Comparison of ENCODE assay signal across 21 cellular contexts in the genomic region with DNA sequence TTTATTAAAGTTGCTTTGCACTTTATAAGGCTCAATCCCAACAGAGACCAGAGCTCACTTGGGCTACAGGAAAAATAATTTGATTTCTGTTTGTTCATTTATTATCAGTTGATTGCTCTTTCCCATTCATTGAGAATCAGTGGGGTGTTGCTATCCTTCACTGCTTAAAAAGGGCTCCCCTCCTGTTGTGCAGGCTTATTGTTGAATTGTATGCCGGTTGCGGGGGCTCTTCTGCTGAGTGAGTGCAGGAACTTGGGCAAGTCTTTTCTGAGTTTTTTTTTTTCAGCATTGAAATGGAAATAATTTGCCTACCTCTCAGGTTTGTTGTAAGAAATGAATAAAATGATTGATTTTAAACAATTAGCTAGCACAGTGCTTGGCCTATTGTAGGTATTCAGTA. TPM values are rescaled to one million over a fixed set of nuclear protein-coding genes. Genes with fewer than 3 reads are reported as not detected.
DNase-seq lines count a peak whose midpoint lies in the region; ATAC-seq and TF ChIP-seq lines count a peak whose summit lies in the region.
"Had no signal": no experiment of that assay in that cellular context is flagged by ENCODE, and none has a peak within 500 bp of the region (broad histone marks: within the 10 kb centered on the region; RNA-seq: fewer than 3 reads in every experiment).

No MANE protein-coding gene starts in this region.

- DNase-seq in NCI-H146 (lab: John Stamatoyannopoulos, UW), result peak; percentile 7
- DNase-seq in NCI-H146 treated with DMSO at 0.1 percent for 48 hours (lab: John Stamatoyannopoulos, UW; ENCODE audit: unreplicated experiment), result no peak
- DNase-seq in WTC11 (ENCODE audit: low spot score), result no peak
- no peak for DNase-seq in lower leg skin (ENCODE audit: low spot score in 2 of 2)
- DNase-seq in upper lobe of right lung, result no peak
- DNase-seq: AML-193; CD4-positive, alpha-beta T cell; CD8-positive, alpha-beta T cell; DMS 273 treated with DMSO at 0.1 percent for 48 hours; DMS153; DMS53; DMS79; DND-41; EL; GDM1 had no signal

- no peak for TF ChIP-seq POLR2A in lower leg skin (IDR thresholded peaks at IDR 0.05)

- no peaks in the 10 kb centered on the region for H3K4me1 ChIP-seq in upper lobe of right lung

- no peak overlapping the region for H3K27ac ChIP-seq in upper lobe of right lung
- H3K27ac ChIP-seq: 22Rv1; A549; BLaER1 treated with 17β-estradiol and CSF1 and Interleukin-3, amounts not matched to agents 10 nM and 100 nM; C4-2B had no signal

- H3K9me3 Mint-ChIP-seq in WTC11, result no peaks in the 10 kb centered on the region
- H3K9me3 Mint-ChIP-seq: CD4-positive, alpha-beta T cell; CD8-positive, alpha-beta T cell had no signal

- WGBS in lower leg skin, 2 donors, result 96 to 97% methylated on average over 2 of the region's 2 CpGs

- H3K9me3 ChIP-seq in upper lobe of right lung, result no peaks in the 10 kb centered on the region
- H3K9me3 ChIP-seq: A549; BLaER1 treated with 17β-estradiol and CSF1 and Interleukin-3, amounts not matched to agents 10 nM and 100 nM had no signal

- POLR2A ChIA-PET in WTC11 (lab: Charles Lee), result interaction anchor here (0.8 kb wide), 1 partner anchor 12 kb away, joined by 3 read pairs; no protein-coding TSS in a partner anchor

- intact Hi-C loops in lower leg skin (cut with DNase I; ENCODE audit: low total_unique reads) (no loop called here), upper lobe of right lung (cut with DNase I) (no loop called here)

- no peak overlapping the region for H3K27ac Mint-ChIP-seq in WTC11
- H3K27ac Mint-ChIP-seq: B cell; CD4-positive, alpha-beta T cell; CD8-positive, alpha-beta T cell had no signal

- CTCF ChIA-PET in WTC11 (lab: Charles Lee), result interaction anchor here (1.4 kb wide), 1 partner anchor 16 kb away, joined by 3 read pairs; no protein-coding TSS in a partner anchor

- no peaks in the 10 kb centered on the region for H3K27me3 ChIP-seq in upper lobe of right lung
- H3K27me3 ChIP-seq: BLaER1 treated with 17β-estradiol and CSF1 and Interleukin-3, amounts not matched to agents 10 nM and 100 nM had no signal

- no peak overlapping the region for H3K4me3 Mint-ChIP-seq in WTC11
- H3K4me3 Mint-ChIP-seq: B cell; CD4-positive, alpha-beta T cell; CD8-positive, alpha-beta T cell had no signal

- peaks cover 47% of the 10 kb centered on the region for H3K4me1 Mint-ChIP-seq in WTC11
- H3K4me1 Mint-ChIP-seq: B cell had no signal

- H3K27me3 Mint-ChIP-seq in WTC11 (ENCODE audit: low read depth), result no peaks in the 10 kb centered on the region
- H3K27me3 Mint-ChIP-seq: CD4-positive, alpha-beta T cell had no signal

- H3K36me3 ChIP-seq in upper lobe of right lung, result no peaks in the 10 kb centered on the region
- H3K36me3 ChIP-seq: BLaER1 treated with 17β-estradiol and CSF1 and Interleukin-3, amounts not matched to agents 10 nM and 100 nM had no signal

- TF ChIP-seq CTCF in WTC11 (IDR thresholded peaks at IDR 0.05) (no peak), lower leg skin (IDR thresholded peaks at IDR 0.05) (no peak), upper lobe of right lung (IDR thresholded peaks at IDR 0.05) (no peak)

- H3K4me3 ChIP-seq in lower leg skin (ENCODE audit: low read depth, poor library complexity, severe bottlenecking) (no peak overlapping the region), upper lobe of right lung (no peak overlapping the region)
- H3K4me3 ChIP-seq: A549; BLaER1 treated with 17β-estradiol and CSF1 and Interleukin-3, amounts not matched to agents 10 nM and 100 nM; GM12878 had no signal

- no peaks in the 10 kb centered on the region for H3K36me3 Mint-ChIP-seq in WTC11
- H3K36me3 Mint-ChIP-seq: CD8-positive, alpha-beta T cell had no signal

- peak; percentile 47 for ATAC-seq in WTC11
- no peak for ATAC-seq in upper lobe of right lung
- ATAC-seq: A549; CD8-positive, alpha-beta T cell; GM12878 had no signal

TF ChIP-seq in WTC11, 78 proteins besides CTCF, POLR2A, EP300 and RAD21:
- TF ChIP-seq RELA (CRISPR knock-in tag; IDR thresholded peaks at IDR 0.05; ENCODE audit: borderline replicate concordance) (no peak), NFE2L1 (CRISPR knock-in tag; IDR thresholded peaks at IDR 0.05) (no peak)
- TF ChIP-seq, protein P1, sequence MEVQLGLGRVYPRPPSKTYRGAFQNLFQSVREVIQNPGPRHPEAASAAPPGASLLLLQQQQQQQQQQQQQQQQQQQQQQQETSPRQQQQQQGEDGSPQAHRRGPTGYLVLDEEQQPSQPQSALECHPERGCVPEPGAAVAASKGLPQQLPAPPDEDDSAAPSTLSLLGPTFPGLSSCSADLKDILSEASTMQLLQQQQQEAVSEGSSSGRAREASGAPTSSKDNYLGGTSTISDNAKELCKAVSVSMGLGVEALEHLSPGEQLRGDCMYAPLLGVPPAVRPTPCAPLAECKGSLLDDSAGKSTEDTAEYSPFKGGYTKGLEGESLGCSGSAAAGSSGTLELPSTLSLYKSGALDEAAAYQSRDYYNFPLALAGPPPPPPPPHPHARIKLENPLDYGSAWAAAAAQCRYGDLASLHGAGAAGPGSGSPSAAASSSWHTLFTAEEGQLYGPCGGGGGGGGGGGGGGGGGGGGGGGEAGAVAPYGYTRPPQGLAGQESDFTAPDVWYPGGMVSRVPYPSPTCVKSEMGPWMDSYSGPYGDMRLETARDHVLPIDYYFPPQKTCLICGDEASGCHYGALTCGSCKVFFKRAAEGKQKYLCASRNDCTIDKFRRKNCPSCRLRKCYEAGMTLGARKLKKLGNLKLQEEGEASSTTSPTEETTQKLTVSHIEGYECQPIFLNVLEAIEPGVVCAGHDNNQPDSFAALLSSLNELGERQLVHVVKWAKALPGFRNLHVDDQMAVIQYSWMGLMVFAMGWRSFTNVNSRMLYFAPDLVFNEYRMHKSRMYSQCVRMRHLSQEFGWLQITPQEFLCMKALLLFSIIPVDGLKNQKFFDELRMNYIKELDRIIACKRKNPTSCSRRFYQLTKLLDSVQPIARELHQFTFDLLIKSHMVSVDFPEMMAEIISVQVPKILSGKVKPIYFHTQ (CRISPR knock-in tag; IDR thresholded peaks at IDR 0.05), result no peak

RNA-seq across cellular contexts. Expression of a gene that starts 32.6 kb away (rescaled TPM):
- 0.63 to 1.4 TPM (median 0.85 TPM) in 3 replicates for total RNA-seq in WTC11 (2021)
- 10 to 100 TPM in 1 of 4 donors, 1 to 10 TPM in 3; 2.3 to 13.3 (median 3.6) TPM for total RNA-seq in lower leg skin
- 7.7 TPM for total RNA-seq in upper lobe of right lung
